ENCODE assay signal across 16 cellular contexts in genomic region chr6:93568169-93568568, GRCh38.
DNase-seq lines count a peak whose midpoint lies in the region; ATAC-seq and TF ChIP-seq lines count a peak whose summit lies in the region.
"Had no signal": no experiment of that assay in that cellular context is flagged by ENCODE, and none has a peak within 500 bp of the region (broad histone marks: within the 10 kb centered on the region; RNA-seq: fewer than 3 reads in every experiment).

No MANE protein-coding gene starts in this region.

- DNase-seq in Ammon's horn (ENCODE audit: low spot score) (peak; percentile 5), amniotic epithelial cell (ENCODE audit: low read depth) (peak; percentile 27), sigmoid colon (no peak), inferior parietal cortex (ENCODE audit: extremely low spot score) (no peak)
- no peak for DNase-seq in effector memory CD8-positive, alpha-beta T cell
- DNase-seq: 8988T; BE2C; C1 segment of cervical spinal cord; CD4-positive, CD25-positive, alpha-beta regulatory T cell; CD8-positive, alpha-beta memory T cell; COR-L47; HCEC 1CT had no signal

- H3K9ac ChIP-seq in muscle layer of colon (ENCODE audit: low read length) = no peak overlapping the region

- H3K36me3 ChIP-seq in muscle layer of colon (ENCODE audit: insufficient read depth, low read length) (no peaks in the 10 kb centered on the region), sigmoid colon (no peaks in the 10 kb centered on the region)
- H3K36me3 ChIP-seq: BE2C had no signal

- no peaks in the 10 kb centered on the region for H3K36me3 Mint-ChIP-seq in effector memory CD8-positive, alpha-beta T cell (ENCODE audit: insufficient read depth)
- H3K36me3 Mint-ChIP-seq: CD4-positive, CD25-positive, alpha-beta regulatory T cell; CD8-positive, alpha-beta memory T cell had no signal

- no peak for TF ChIP-seq CTCF in sigmoid colon (IDR thresholded peaks at IDR 0.05)

- WGBS in sigmoid colon, 2 donors = 45 to 46% methylated on average over 1 of the region's 1 CpG

- no peak overlapping the region for H3K4me3 Mint-ChIP-seq in effector memory CD8-positive, alpha-beta T cell
- H3K4me3 Mint-ChIP-seq: CD4-positive, CD25-positive, alpha-beta regulatory T cell; CD8-positive, alpha-beta memory T cell; GM23338 had no signal

- H3K27ac ChIP-seq in muscle layer of colon (ENCODE audit: low read depth, low read length) = peak overlapping the region; percentile 53
- H3K27ac ChIP-seq in sigmoid colon = peak overlapping the region; percentile 78 to 86 (median 82)

- H3K27me3 Mint-ChIP-seq in effector memory CD8-positive, alpha-beta T cell = no peaks in the 10 kb centered on the region
- H3K27me3 Mint-ChIP-seq: CD4-positive, CD25-positive, alpha-beta regulatory T cell; CD8-positive, alpha-beta memory T cell had no signal

- no peaks in the 10 kb centered on the region for H3K4me1 Mint-ChIP-seq in effector memory CD8-positive, alpha-beta T cell (ENCODE audit: low read depth in 2 of 2)
- H3K4me1 Mint-ChIP-seq: CD4-positive, CD25-positive, alpha-beta regulatory T cell; CD8-positive, alpha-beta memory T cell; GM23338 had no signal

- TF ChIP-seq EP300 in sigmoid colon (IDR thresholded peaks at IDR 0.05) = no peak

- ATAC-seq in HG03432 (IDR thresholded peaks at IDR 0.05; ENCODE audit: unreplicated experiment) (no peak), HG03520 (IDR thresholded peaks at IDR 0.05; ENCODE audit: unreplicated experiment) (no peak)
- no peak for ATAC-seq in effector memory CD8-positive, alpha-beta T cell (replicated peaks)
- ATAC-seq: GM23338 had no signal

- H3K4me1 ChIP-seq in muscle layer of colon (ENCODE audit: insufficient read depth, low read length) (peaks cover 29% of the 10 kb centered on the region), sigmoid colon (peaks cover 0 to 72% (median 40%) of the 10 kb centered on the region in 4 donors)
- H3K4me1 ChIP-seq: BE2C had no signal

- H3K27me3 ChIP-seq in muscle layer of colon (ENCODE audit: control insufficient read depth in 1 of 2, insufficient read depth in 2 of 2, low read length in 2 of 2) = no peaks in the 10 kb centered on the region
- no peaks in the 10 kb centered on the region for H3K27me3 ChIP-seq in sigmoid colon
- H3K27me3 ChIP-seq: BE2C had no signal

- TF ChIP-seq POLR2A in sigmoid colon (IDR thresholded peaks at IDR 0.05) = no peak

- no peak overlapping the region for H3K4me3 ChIP-seq in muscle layer of colon (ENCODE audit: low read depth in 1 of 2, low read length in 2 of 2)
- no peak overlapping the region for H3K4me3 ChIP-seq in sigmoid colon
- H3K4me3 ChIP-seq: GM23338 had no signal

- intact Hi-C loops in sigmoid colon (cut with DNase I) = loop anchor here (5.0 kb wide), 1 partner anchor 151 kb away; the partner anchor contains the start of gene EPHA7

- no peak overlapping the region for H3K27ac Mint-ChIP-seq in effector memory CD8-positive, alpha-beta T cell
- H3K27ac Mint-ChIP-seq: CD4-positive, CD25-positive, alpha-beta regulatory T cell; CD8-positive, alpha-beta memory T cell; GM23338 had no signal

- H3K9me3 ChIP-seq in muscle layer of colon (ENCODE audit: low read length) (no peaks in the 10 kb centered on the region), sigmoid colon (no peaks in the 10 kb centered on the region)
- H3K9me3 ChIP-seq: BE2C had no signal

- H3K9me3 Mint-ChIP-seq in effector memory CD8-positive, alpha-beta T cell = peaks cover 0 to 2% of the 10 kb centered on the region in 2 donors
- H3K9me3 Mint-ChIP-seq: GM23338 had no signal

Comparison
In these comparisons a context has a peak if more than half of its experiments do, and no peak if none do; other contexts are left out.
1. DNase-seq: peak in Ammon's horn (single experiment) and amniotic epithelial cell (single experiment); none in sigmoid colon (single experiment), effector memory CD8-positive, alpha-beta T cell (0 of 3) and inferior parietal cortex (single experiment).